Comparison of ENCODE assay signal across 12 cellular contexts in genomic region chr3:66494964-66495581, GRCh38. TPM values are rescaled to one million over a fixed set of nuclear protein-coding genes. Genes with fewer than 3 reads are reported as not detected.
DNase-seq lines count a peak whose midpoint lies in the region; ATAC-seq, FAIRE-seq and TF ChIP-seq lines count a peak whose summit lies in the region.
"Had no signal": no experiment of that assay in that cellular context is flagged by ENCODE, and none has a peak within 500 bp of the region (broad histone marks: within the 10 kb centered on the region; RNA-seq: fewer than 3 reads in every experiment).

No MANE protein-coding gene starts in this region.

- no peaks in the 10 kb centered on the region for H3K36me3 Mint-ChIP-seq in CD4-positive, CD25-positive, alpha-beta regulatory T cell
- H3K36me3 Mint-ChIP-seq in neural crest cell (ENCODE audit: low read depth) = no peaks in the 10 kb centered on the region

- peak overlapping the region; percentile 49 for H3K9ac ChIP-seq in KMS-11
- H3K9ac ChIP-seq: parathyroid adenoma, SK-N-SH had no signal

- H3K4me1 ChIP-seq in CD4-positive, CD25-positive, alpha-beta regulatory T cell (ENCODE audit: control insufficient read depth, insufficient read depth, low read length, poor library complexity, severe bottlenecking) = peaks cover 93% of the 10 kb centered on the region
- peaks cover 65% of the 10 kb centered on the region for H3K4me1 ChIP-seq in KMS-11 (ENCODE audit: low read depth, poor library complexity, severe bottlenecking)
- peaks cover 86% of the 10 kb centered on the region for H3K4me1 ChIP-seq in vagina

- ATAC-seq in CD4-positive, CD25-positive, alpha-beta regulatory T cell (ENCODE audit: low read depth in 2 of 2) = no peak
- ATAC-seq in HG03342 (IDR thresholded peaks at IDR 0.05; ENCODE audit: unreplicated experiment) = no peak

- H3K4me3 Mint-ChIP-seq in CD4-positive, CD25-positive, alpha-beta regulatory T cell = peak overlapping the region; percentile 90 to 99 (median 98)
- peak overlapping the region; percentile 97 for H3K4me3 Mint-ChIP-seq in neural crest cell

- no peak overlapping the region for H2AFZ ChIP-seq in KMS-11 (ENCODE audit: low read depth)
- H2AFZ ChIP-seq: parathyroid adenoma had no signal

- DNase-seq in CD4-positive, CD25-positive, alpha-beta regulatory T cell = peak in 1 of 3 donors; percentile 39
- DNase-seq in neural crest cell (ENCODE audit: low read depth, low spot score) = no peak
- no peak for DNase-seq in frontal cortex (ENCODE audit: low spot score in 2 of 2)
- no peak for DNase-seq in DMS114 treated with DMSO at 0.1 percent for 48 hours (lab: John Stamatoyannopoulos, UW; ENCODE audit: unreplicated experiment)
- DNase-seq in vagina (ENCODE audit: extremely low spot score in 2 of 2) = no peak
- DNase-seq: Kasumi-1, NCI-H510A, SK-N-SH had no signal

- H3K27me3 Mint-ChIP-seq in CD4-positive, CD25-positive, alpha-beta regulatory T cell = no peaks in the 10 kb centered on the region
- no peaks in the 10 kb centered on the region for H3K27me3 Mint-ChIP-seq in neural crest cell (ENCODE audit: low read depth)

- H3K36me3 ChIP-seq in CD4-positive, CD25-positive, alpha-beta regulatory T cell (ENCODE audit: control insufficient read depth, insufficient read depth, low read length) = no peaks in the 10 kb centered on the region
- H3K36me3 ChIP-seq in KMS-11 (ENCODE audit: insufficient read depth) (no peaks in the 10 kb centered on the region), vagina (no peaks in the 10 kb centered on the region)

- no peaks in the 10 kb centered on the region for H3K9me3 ChIP-seq in CD4-positive, CD25-positive, alpha-beta regulatory T cell (ENCODE audit: control insufficient read depth in 2 of 2, low read length in 2 of 2)
- H3K9me3 ChIP-seq in vagina = no peaks in the 10 kb centered on the region
- H3K9me3 ChIP-seq: SK-N-SH had no signal

- H3K27ac ChIP-seq in CD4-positive, CD25-positive, alpha-beta regulatory T cell (ENCODE audit: insufficient read depth, low read length, poor library complexity, severe bottlenecking) = peak overlapping the region; percentile 63
- H3K27ac ChIP-seq in KMS-11 (peak overlapping the region; percentile 82), cingulate gyrus (ENCODE audit: low read depth, low read length) (peak overlapping the region; percentile 23), vagina (no peak overlapping the region)
- H3K27ac ChIP-seq: parathyroid adenoma had no signal

- no peak for TF ChIP-seq POLR2A in vagina (IDR thresholded peaks at IDR 0.05)

- intact Hi-C loops in vagina (cut with DNase I) = no loop called here

- H3K4me2 ChIP-seq in KMS-11 = peak overlapping the region; percentile 99
- H3K4me2 ChIP-seq: SK-N-SH had no signal

- peak overlapping the region; percentile 29 to 97 (median 95) for H3K27ac Mint-ChIP-seq in CD4-positive, CD25-positive, alpha-beta regulatory T cell
- H3K27ac Mint-ChIP-seq in neural crest cell (ENCODE audit: unreplicated experiment) = no peak overlapping the region

- TF ChIP-seq CTCF in KMS-11 (conservative IDR thresholded peaks at IDR 0.05; ENCODE audit: low read depth, low read length) = no peak
- no peak for TF ChIP-seq CTCF in neural crest cell (conservative IDR thresholded peaks at IDR 0.05)
- TF ChIP-seq CTCF in vagina (IDR thresholded peaks at IDR 0.05) = no peak

- FAIRE-seq in frontal cortex (lab: Jason Lieb, UNC) = no peak

- H3K79me2 ChIP-seq in KMS-11 (ENCODE audit: insufficient read depth, low read depth) = peaks cover 98% of the 10 kb centered on the region

- no peaks in the 10 kb centered on the region for H4K20me1 ChIP-seq in KMS-11 (ENCODE audit: insufficient read depth)

- H3K4me1 Mint-ChIP-seq in CD4-positive, CD25-positive, alpha-beta regulatory T cell = peaks cover 52 to 94% (median 76%) of the 10 kb centered on the region in 4 donors
- peaks cover 86% of the 10 kb centered on the region for H3K4me1 Mint-ChIP-seq in neural crest cell

- H3K27me3 ChIP-seq in CD4-positive, CD25-positive, alpha-beta regulatory T cell (ENCODE audit: control insufficient read depth, insufficient read depth, low read length) = no peaks in the 10 kb centered on the region
- H3K27me3 ChIP-seq in KMS-11 (ENCODE audit: insufficient read depth, low read depth) = no peaks in the 10 kb centered on the region
- no peaks in the 10 kb centered on the region for H3K27me3 ChIP-seq in vagina

- H3K9me3 Mint-ChIP-seq in CD4-positive, CD25-positive, alpha-beta regulatory T cell = no peaks in the 10 kb centered on the region
- H3K9me3 Mint-ChIP-seq in neural crest cell = no peaks in the 10 kb centered on the region

- peak overlapping the region; percentile 92 for H3K4me3 ChIP-seq in CD4-positive, CD25-positive, alpha-beta regulatory T cell (ENCODE audit: low read depth, low read length)
- H3K4me3 ChIP-seq in KMS-11 (IDR thresholded peaks at IDR 0.05; ENCODE audit: insufficient read depth, low read depth, low read length) (no peak overlapping the region), vagina (no peak overlapping the region)

RNA-seq across cellular contexts. Expression of gene LRIG1, which starts 5.7 kb away (rescaled TPM):
- total RNA-seq in CD4-positive, CD25-positive, alpha-beta regulatory T cell = 81.3 TPM
- 10 to 100 TPM; 46.7 to 67.6 (median 64.4) TPM for polyA plus RNA-seq in CD4-positive, CD25-positive, alpha-beta regulatory T cell
- total RNA-seq in neural crest cell = 167 and 178 TPM in 2 replicates
- total RNA-seq in frontal cortex = 51.8 TPM
- total RNA-seq in vagina = 30.7 TPM
